10 cellular contexts compared by ENCODE assay signal in the genomic region with DNA sequence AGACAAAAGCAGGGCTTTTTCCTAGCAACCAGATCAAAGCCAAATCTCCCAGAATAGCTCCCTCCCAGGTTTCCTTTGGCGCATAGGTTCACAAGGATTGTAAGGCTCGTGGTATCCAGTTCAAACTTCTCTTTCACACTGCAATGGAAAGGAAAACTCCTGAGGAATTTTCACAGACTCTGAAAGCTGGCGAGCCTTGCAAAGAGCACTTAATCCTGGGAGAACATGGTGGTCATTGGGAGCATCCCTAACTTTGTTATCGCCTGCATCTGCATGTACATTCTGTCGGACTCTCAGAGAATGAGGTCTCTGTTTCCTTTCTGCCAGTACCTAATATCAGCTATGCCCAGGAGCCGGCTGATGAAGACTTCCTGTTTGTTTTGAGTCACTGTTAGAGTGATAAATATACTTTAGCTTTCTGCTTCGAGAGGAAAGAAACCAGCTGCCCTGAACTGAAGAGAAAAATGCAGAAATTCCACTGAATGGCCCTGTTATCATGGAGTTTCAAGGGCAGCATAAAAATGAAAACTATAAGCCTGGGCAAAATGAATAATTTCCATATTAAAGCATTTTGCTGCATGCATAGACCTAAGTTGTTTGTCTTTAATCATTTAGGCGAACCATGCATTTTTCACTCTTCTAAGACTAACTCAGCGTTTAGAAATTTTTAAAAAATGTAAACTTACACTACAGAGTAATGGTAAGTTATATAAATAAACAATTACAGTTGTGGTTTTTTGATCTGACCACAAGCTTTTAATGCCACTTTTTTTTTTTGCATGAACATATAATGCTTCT.
A peak's percentile ranks its signal among the peaks of the same experiment; 100 is the strongest.
DNase-seq lines count a peak whose midpoint lies in the region; ATAC-seq lines count a peak whose summit lies in the region.
"Had no signal": no experiment of that assay in that cellular context is flagged by ENCODE, and none has a peak within 500 bp of the region (broad histone marks: within the 10 kb centered on the region; RNA-seq: fewer than 3 reads in every experiment).

No MANE protein-coding gene starts in this region.

- H3K4me3 ChIP-seq in neuronal stem cell (ENCODE audit: low read length in 2 of 2): peak overlapping the region in 1 of 2 donors; percentile 36

- peaks cover 0 to 9% of the 10 kb centered on the region in 2 donors for H3K9me3 ChIP-seq in neuronal stem cell (replicated peaks in 1 of 2; ENCODE audit: control insufficient read depth in 2 of 2, insufficient read depth in 1 of 2, low read depth in 1 of 2, low read length in 2 of 2)

- H2BK12ac ChIP-seq in neuronal stem cell (ENCODE audit: low read length): no peak overlapping the region

- WGBS in neuronal stem cell (ENCODE audit: extremely low coverage in 2 of 2, insufficient read length in 2 of 2, insufficient replicate concordance in 1 of 2), 2 donors: no CpG with 5 or more reads among the region's 9 CpGs

- H3K4ac ChIP-seq in neuronal stem cell (ENCODE audit: low read length): no peak overlapping the region

- peaks cover 17 to 18% of the 10 kb centered on the region in 2 donors for H3K4me1 ChIP-seq in neuronal stem cell (ENCODE audit: control insufficient read depth in 2 of 2, insufficient read depth in 1 of 2, low read depth in 1 of 2, low read length in 2 of 2)

- peaks cover 38% of the 10 kb centered on the region for H3K4me1 Mint-ChIP-seq in dendritic cell treated with granulocyte-macrophage colony-stimulating factor and Interleukin-4, amounts not matched to agents 40 ng/mL and 50 ng/mL, for 4 days (ENCODE audit: low read depth)

- no peak overlapping the region for H2AK5ac ChIP-seq in neuronal stem cell (ENCODE audit: low read depth, low read length)

- H2BK5ac ChIP-seq in neuronal stem cell (ENCODE audit: low read length): no peak overlapping the region

- peak; percentile 90 for ATAC-seq in GM18861 (IDR thresholded peaks at IDR 0.05; ENCODE audit: unreplicated experiment)
- peak; percentile 85 for ATAC-seq in HG02763 (IDR thresholded peaks at IDR 0.05; ENCODE audit: unreplicated experiment)
- ATAC-seq: naive thymus-derived CD8-positive, alpha-beta T cell; T-cell had no signal

- DNase-seq in NCI-H510A (lab: John Stamatoyannopoulos, UW): peak; percentile 11
- no peak for DNase-seq in neuronal stem cell (ENCODE audit: low spot score)
- DNase-seq in DMS79 (lab: John Stamatoyannopoulos, UW): no peak
- DNase-seq in activated T-cell treated with anti-CD3 and anti-CD28 coated beads for 4 hours: no peak
- DNase-seq in NCI-H1105 (lab: John Stamatoyannopoulos, UW): no peak

- no peaks in the 10 kb centered on the region for H3K27me3 Mint-ChIP-seq in dendritic cell treated with granulocyte-macrophage colony-stimulating factor and Interleukin-4, amounts not matched to agents 40 ng/mL and 50 ng/mL, for 4 days
- H3K27me3 Mint-ChIP-seq: T-cell had no signal

- H3K18ac ChIP-seq in neuronal stem cell (ENCODE audit: low read length): no peak overlapping the region

- H3K23ac ChIP-seq in neuronal stem cell (ENCODE audit: low read depth, low read length, poor library complexity): no peak overlapping the region

- no peak overlapping the region for H3K4me2 ChIP-seq in neuronal stem cell (ENCODE audit: insufficient read depth, low read length, poor library complexity, severe bottlenecking)

- intact Hi-C loops in dendritic cell treated with granulocyte-macrophage colony-stimulating factor and Interleukin-4, amounts not matched to agents 40 ng/mL and 50 ng/mL, for 4 days (cut with micrococcal nuclease): no loop called here

- no peak overlapping the region for H3K4me3 Mint-ChIP-seq in dendritic cell treated with granulocyte-macrophage colony-stimulating factor and Interleukin-4, amounts not matched to agents 40 ng/mL and 50 ng/mL, for 4 days
- H3K4me3 Mint-ChIP-seq: T-cell had no signal

- no peaks in the 10 kb centered on the region for H3K36me3 ChIP-seq in neuronal stem cell (replicated peaks in 1 of 2; ENCODE audit: control insufficient read depth in 2 of 2, insufficient read depth in 2 of 2, low read length in 2 of 2)

- no peaks in the 10 kb centered on the region for H3K27me3 ChIP-seq in neuronal stem cell (ENCODE audit: control insufficient read depth in 3 of 3, insufficient read depth in 3 of 3, low read depth in 1 of 3, low read length in 3 of 3)

- peaks cover 6% of the 10 kb centered on the region for H3K9me3 Mint-ChIP-seq in dendritic cell treated with granulocyte-macrophage colony-stimulating factor and Interleukin-4, amounts not matched to agents 40 ng/mL and 50 ng/mL, for 4 days

- no peak overlapping the region for H2BK15ac ChIP-seq in neuronal stem cell (ENCODE audit: low read length)

- no peak overlapping the region for H4K8ac ChIP-seq in neuronal stem cell (ENCODE audit: low read depth, low read length)

- H3K79me1 ChIP-seq in neuronal stem cell (ENCODE audit: low read depth, low read length): no peaks in the 10 kb centered on the region

- no peak overlapping the region for H3K9ac ChIP-seq in neuronal stem cell (ENCODE audit: low read depth, low read length, poor library complexity)

- H3K27ac Mint-ChIP-seq in dendritic cell treated with granulocyte-macrophage colony-stimulating factor and Interleukin-4, amounts not matched to agents 40 ng/mL and 50 ng/mL, for 4 days: peak overlapping the region; percentile 69

- no peak overlapping the region for H2BK120ac ChIP-seq in neuronal stem cell (ENCODE audit: low read depth, low read length)

- no peak overlapping the region for H3K14ac ChIP-seq in neuronal stem cell (ENCODE audit: low read length)

- H4K91ac ChIP-seq in neuronal stem cell (ENCODE audit: low read depth, low read length, poor library complexity): no peak overlapping the region

- peak overlapping the region; percentile 73 for H2AFZ ChIP-seq in neuronal stem cell (ENCODE audit: low read length)

- H3K27ac ChIP-seq in neuronal stem cell (replicated peaks; ENCODE audit: low read length): peak overlapping the region; percentile 61

- H3K36me3 Mint-ChIP-seq in dendritic cell treated with granulocyte-macrophage colony-stimulating factor and Interleukin-4, amounts not matched to agents 40 ng/mL and 50 ng/mL, for 4 days (ENCODE audit: low read depth): no peaks in the 10 kb centered on the region
- H3K36me3 Mint-ChIP-seq: T-cell had no signal
